In genomic region chr17:81712468-81713003, GRCh38 we compare ENCODE assay signal across 8 cellular contexts. TPM values are rescaled to one million over a fixed set of nuclear protein-coding genes. Genes with fewer than 3 reads are reported as not detected.
DNase-seq lines count a peak whose midpoint lies in the region; ATAC-seq and TF ChIP-seq lines count a peak whose summit lies in the region.

No MANE protein-coding gene starts in this region.

- H3K79me2 ChIP-seq in DOHH2 (ENCODE audit: control insufficient read depth, low read length) = peaks cover 39% of the 10 kb centered on the region

- peaks cover 34% of the 10 kb centered on the region for H3K4me1 ChIP-seq in DOHH2 (ENCODE audit: control insufficient read depth, low read length)
- peaks cover 55% of the 10 kb centered on the region for H3K4me1 ChIP-seq in suprapubic skin

- H3K27me3 ChIP-seq in DOHH2 (ENCODE audit: control insufficient read depth, low read length) = no peaks in the 10 kb centered on the region
- H3K27me3 ChIP-seq in suprapubic skin = no peaks in the 10 kb centered on the region

- peaks cover 21% of the 10 kb centered on the region for H3F3A ChIP-seq in DOHH2 (ENCODE audit: control insufficient read depth, insufficient read depth)

- H3K9me2 ChIP-seq in DOHH2 (replicated peaks; ENCODE audit: control insufficient read depth, low read length) = no peaks in the 10 kb centered on the region

- peak overlapping the region; percentile 68 for H3K4me2 ChIP-seq in DOHH2 (ENCODE audit: low read length)

- H3K27ac ChIP-seq in DOHH2 (ENCODE audit: low read depth, low read length) (peak overlapping the region; percentile 38), suprapubic skin (peak overlapping the region; percentile 85)

- DNase-seq in LoVo (ENCODE audit: low spot score) = peak; percentile 38
- DNase-seq in astrocyte of the spinal cord (ENCODE audit: low read depth, low spot score) = no peak
- peak; percentile 50 for DNase-seq in kidney tubule cell (ENCODE audit: low spot score)
- no peak for DNase-seq in suprapubic skin (ENCODE audit: low spot score in 2 of 2)
- DNase-seq in Ammon's horn (ENCODE audit: low spot score) = no peak
- no peak for DNase-seq in pons (ENCODE audit: low spot score)

- 2% methylated on average over 16 of the region's 41 CpGs for WGBS in suprapubic skin

- H3K9me3 ChIP-seq in DOHH2 (ENCODE audit: control insufficient read depth, insufficient read depth, low read length) = no peaks in the 10 kb centered on the region
- no peaks in the 10 kb centered on the region for H3K9me3 ChIP-seq in suprapubic skin

- TF ChIP-seq CTCF in DOHH2 (IDR thresholded peaks at IDR 0.05; ENCODE audit: low read depth, low read length, poor library complexity, severe bottlenecking) = no peak
- peak; percentile 7 for TF ChIP-seq CTCF in astrocyte of the spinal cord (IDR thresholded peaks at IDR 0.05; ENCODE audit: low read depth, low read length)
- no peak for TF ChIP-seq CTCF in suprapubic skin (IDR thresholded peaks at IDR 0.05)

- no peak for TF ChIP-seq EP300 in suprapubic skin (IDR thresholded peaks at IDR 0.05)

- ATAC-seq in GM19455 (IDR thresholded peaks at IDR 0.05; ENCODE audit: unreplicated experiment) = peak; percentile 12

- H3K36me3 ChIP-seq in DOHH2 (ENCODE audit: control insufficient read depth, low read length) (peaks cover 45% of the 10 kb centered on the region), suprapubic skin (peaks cover 19% of the 10 kb centered on the region)

- TF ChIP-seq POLR2A in suprapubic skin (IDR thresholded peaks at IDR 0.05) = no peak

- in situ Hi-C loops in astrocyte of the spinal cord (cut with HindIII; ENCODE audit: low sequenced_read_pairs) = no loop called here

- no peaks in the 10 kb centered on the region for H4K20me1 ChIP-seq in DOHH2 (ENCODE audit: control insufficient read depth, insufficient read depth, low read depth, low read length)

- peak overlapping the region; percentile 83 for H3K4me3 ChIP-seq in DOHH2 (ENCODE audit: low read length)
- peak overlapping the region; percentile 49 for H3K4me3 ChIP-seq in astrocyte of the spinal cord (ENCODE audit: low read depth, low read length)
- H3K4me3 ChIP-seq in suprapubic skin = peak overlapping the region; percentile 95

RNA-seq across cellular contexts. Expression of gene SLC25A10, which starts 0.5 kb away (rescaled TPM):
- total RNA-seq in suprapubic skin = 10 to 100 TPM; 14.1 to 32.0 (median 16.9) TPM

RNA-seq across cellular contexts. Expression of gene MRPL12, which starts 9.4 kb away (rescaled TPM):
- total RNA-seq in suprapubic skin = 10 to 100 TPM; 27.6 to 65.7 (median 52.1) TPM

RNA-seq across cellular contexts. Expression of gene HGS, which starts 28.7 kb away (rescaled TPM):
- total RNA-seq in suprapubic skin = 100 to 1,000 TPM in 3 of 4 donors, 10 to 100 TPM in 1; 91.0 to 181 (median 107) TPM

RNA-seq across cellular contexts. Expression of gene ARL16, which starts 28.9 kb away (rescaled TPM):
- 10 to 100 TPM; 20.2 to 39.4 (median 36.2) TPM for total RNA-seq in suprapubic skin

RNA-seq across cellular contexts. Expression of gene CCDC137, which starts 46.0 kb away (rescaled TPM):
- total RNA-seq in suprapubic skin = 10 to 100 TPM; 14.9 to 29.8 (median 24.5) TPM

Comparison
In these comparisons a context has a peak if more than half of its experiments do, and no peak if none do; other contexts are left out.
1. DNase-seq: peak in LoVo (single experiment) and kidney tubule cell (single experiment); none in astrocyte of the spinal cord (single experiment), suprapubic skin (0 of 2), Ammon's horn (single experiment) and pons (single experiment).
2. Peak in every context shown above with its lines, with median percentiles within 50 percentile points of each other: H3K4me3 ChIP-seq.